1 cellular context compared by ENCODE assay signal in genomic region chr5:111848374-111848914, GRCh38.
TF ChIP-seq lines count a peak whose summit lies in the region.

No MANE protein-coding gene starts in this region.

TF ChIP-seq in SK-N-SH, 30 proteins besides CTCF, POLR2A, EP300 and RAD21 (continued from another document):
- TF ChIP-seq ELF1 (IDR thresholded peaks at IDR 0.05) (no peak), MEF2A (IDR thresholded peaks at IDR 0.05; ENCODE audit: borderline replicate concordance, low read depth) (no peak)
